In genomic region chr10:126126023-126126422, GRCh38 we compare ENCODE assay signal across 18 cellular contexts.
"Had no signal": no experiment of that assay in that cellular context is flagged by ENCODE, and none has a peak within 500 bp of the region (broad histone marks: within the 10 kb centered on the region; RNA-seq: fewer than 3 reads in every experiment).

No MANE protein-coding gene starts in this region.

- H3K4me1 ChIP-seq: colonic mucosa, esophagus muscularis mucosa, foreskin keratinocyte, gastroesophageal sphincter, left lung, lower lobe of right lung had no signal

- DNase-seq: colonic mucosa; cortex of kidney; dermis blood vessel endothelial cell; dorsolateral prefrontal cortex; effector CD4-positive, alpha-beta T cell; effector memory CD4-positive, alpha-beta T cell; foreskin keratinocyte; heart right ventricle; hippocampal formation; left cardiac atrium; left lung; left ventricle myocardium superior; lower lobe of right lung; mesendoderm; midbrain had no signal

- H3K27me3 ChIP-seq: colonic mucosa, dorsolateral prefrontal cortex, esophagus muscularis mucosa, foreskin keratinocyte, gastroesophageal sphincter, heart right ventricle, left lung had no signal

- H3K27ac ChIP-seq: colonic mucosa, dorsolateral prefrontal cortex, esophagus muscularis mucosa, foreskin keratinocyte, gastroesophageal sphincter, heart right ventricle, left lung, lower lobe of right lung had no signal

- H3K9me3 ChIP-seq: colonic mucosa, esophagus muscularis mucosa, gastroesophageal sphincter, heart right ventricle, left lung, lower lobe of right lung had no signal

- H3K27ac Mint-ChIP-seq: memory B cell had no signal

- ATAC-seq: foreskin keratinocyte, gastroesophageal sphincter, heart right ventricle, left cardiac atrium, left lung, left ventricle myocardium superior, lower lobe of right lung had no signal

- H3K36me3 Mint-ChIP-seq: memory B cell had no signal

- H3K36me3 ChIP-seq: colonic mucosa, esophagus muscularis mucosa, gastroesophageal sphincter, heart right ventricle, left lung, lower lobe of right lung had no signal

- H3K4me3 ChIP-seq: colonic mucosa, dorsolateral prefrontal cortex, esophagus muscularis mucosa, gastroesophageal sphincter, heart right ventricle, left lung, lower lobe of right lung had no signal

- H3K4me3 Mint-ChIP-seq: memory B cell had no signal
